Comparison of ENCODE assay signal across 23 cellular contexts in the genomic region with DNA sequence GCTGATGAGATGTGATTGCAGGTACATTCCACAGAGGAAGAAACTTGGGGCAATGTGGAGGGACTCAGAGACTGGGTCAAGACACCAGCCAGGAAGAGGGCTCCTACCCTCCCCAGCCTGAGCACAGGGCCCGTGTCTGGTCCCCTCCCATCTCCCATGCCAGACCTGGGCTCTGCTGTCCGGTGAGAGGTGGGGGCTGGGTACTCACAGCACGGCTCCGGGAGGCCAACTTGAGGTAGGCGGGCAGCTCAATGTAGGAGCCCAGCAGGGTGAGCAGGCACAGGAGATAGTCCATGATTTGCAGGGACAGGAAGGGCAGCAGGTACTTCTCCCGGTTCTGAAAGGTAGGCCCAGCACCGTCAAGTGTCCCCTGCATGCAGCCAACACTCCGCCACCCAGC. TPM values are rescaled to one million over a fixed set of nuclear protein-coding genes. Genes with fewer than 3 reads are reported as not detected.
DNase-seq lines count a peak whose midpoint lies in the region; ATAC-seq, FAIRE-seq and TF ChIP-seq lines count a peak whose summit lies in the region.
"Had no signal": no experiment of that assay in that cellular context is flagged by ENCODE, and none has a peak within 500 bp of the region (broad histone marks: within the 10 kb centered on the region; RNA-seq: fewer than 3 reads in every experiment).

No MANE protein-coding gene starts in this region.

- TF ChIP-seq CTCF in CD4-positive, alpha-beta T cell (IDR thresholded peaks at IDR 0.05), result no peak
- no peak for TF ChIP-seq CTCF in coronary artery (IDR thresholded peaks at IDR 0.05)
- TF ChIP-seq CTCF in hepatocyte (IDR thresholded peaks at IDR 0.05; ENCODE audit: poor library complexity), result no peak

- H3K9me3 ChIP-seq in BLaER1, result no peaks in the 10 kb centered on the region
- no peaks in the 10 kb centered on the region for H3K9me3 ChIP-seq in CD4-positive, alpha-beta T cell (ENCODE audit: control insufficient read depth, low read length)
- H3K9me3 ChIP-seq in naive thymus-derived CD4-positive, alpha-beta T cell (ENCODE audit: control insufficient read depth in 2 of 3, low read length in 3 of 3), result no peaks in the 10 kb centered on the region
- no peaks in the 10 kb centered on the region for H3K9me3 ChIP-seq in hepatocyte (ENCODE audit: low read depth)
- H3K9me3 ChIP-seq: heart left ventricle, sigmoid colon, thoracic aorta had no signal

- intact Hi-C loops in CD4-positive, alpha-beta T cell (cut with DNase I, micrococcal nuclease), result no loop called here
- intact Hi-C loops in naive thymus-derived CD4-positive, alpha-beta T cell (cut with micrococcal nuclease), result no loop called here

- H3K27ac ChIP-seq in BLaER1, result no peak overlapping the region; the same call in 1 of the 2 replicates
- H3K27ac ChIP-seq in CD4-positive, alpha-beta T cell (ENCODE audit: low read depth, low read length), result peak overlapping the region; percentile 18
- H3K27ac ChIP-seq in naive thymus-derived CD4-positive, alpha-beta T cell (ENCODE audit: low read depth, low read length), result peak overlapping the region; percentile 57
- H3K27ac ChIP-seq in coronary artery, result no peak overlapping the region
- H3K27ac ChIP-seq in hepatocyte, result no peak overlapping the region
- H3K27ac ChIP-seq: heart left ventricle, KMS-11, sigmoid colon, thoracic aorta had no signal

- H3K79me2 ChIP-seq in hepatocyte, result no peaks in the 10 kb centered on the region

- H3K4me2 ChIP-seq in BLaER1, result peak overlapping the region; percentile 98
- no peak overlapping the region for H3K4me2 ChIP-seq in hepatocyte
- H3K4me2 ChIP-seq: KMS-11 had no signal

- H4K20me1 ChIP-seq in BLaER1 (peaks cover 100% of the 10 kb centered on the region), hepatocyte (ENCODE audit: insufficient read depth, poor library complexity, severe bottlenecking) (no peaks in the 10 kb centered on the region)

- H3K9ac ChIP-seq in BLaER1, result peak overlapping the region; percentile 28; the same call in 1 of the 2 replicates
- H3K9ac ChIP-seq: KMS-11 had no signal

- no peak overlapping the region for H2AFZ ChIP-seq in hepatocyte

- no peaks in the 10 kb centered on the region for H3K27me3 ChIP-seq in BLaER1
- no peaks in the 10 kb centered on the region for H3K27me3 ChIP-seq in CD4-positive, alpha-beta T cell (ENCODE audit: control insufficient read depth, insufficient read depth, low read length)
- H3K27me3 ChIP-seq in naive thymus-derived CD4-positive, alpha-beta T cell (ENCODE audit: control insufficient read depth in 2 of 2, insufficient read depth in 2 of 2, low read length in 2 of 2), result no peaks in the 10 kb centered on the region
- no peaks in the 10 kb centered on the region for H3K27me3 ChIP-seq in hepatocyte
- H3K27me3 ChIP-seq: sigmoid colon had no signal

- no peak for FAIRE-seq in frontal cortex (lab: Jason Lieb, UNC)

- no peaks in the 10 kb centered on the region for H3K9me2 ChIP-seq in hepatocyte (replicated peaks; ENCODE audit: insufficient read depth)

- peaks cover 71% of the 10 kb centered on the region for H3K4me1 Mint-ChIP-seq in CD4-positive, alpha-beta T cell (ENCODE audit: low read depth)
- H3K4me1 Mint-ChIP-seq in naive thymus-derived CD4-positive, alpha-beta T cell, result peaks cover 57 to 75% (median 68%) of the 10 kb centered on the region in 7 donors

- CTCF ChIA-PET in CD4-positive, alpha-beta T cell (lab: Charles Lee), result interaction anchor here (1.4 kb wide), 1 partner anchor 40 kb away, joined by 6 read pairs; no protein-coding TSS in a partner anchor
- CTCF ChIA-PET in naive thymus-derived CD4-positive, alpha-beta T cell (lab: Charles Lee), result interaction anchor here (0.7 to 3.1 kb wide), 2 partner anchors 20 to 40 kb away, joined by 3 to 11 read pairs; no protein-coding TSS in a partner anchor

- H3K36me3 ChIP-seq in BLaER1, result peaks cover 96% of the 10 kb centered on the region
- H3K36me3 ChIP-seq in naive thymus-derived CD4-positive, alpha-beta T cell (ENCODE audit: control insufficient read depth in 2 of 3, insufficient read depth in 3 of 3, low read length in 3 of 3), result peaks cover 63 to 83% (median 64%) of the 10 kb centered on the region in 3 experiments
- H3K36me3 ChIP-seq in hepatocyte (replicated peaks; ENCODE audit: insufficient read depth, low read depth), result no peaks in the 10 kb centered on the region
- H3K36me3 ChIP-seq: sigmoid colon had no signal

- DNase-seq in CD4-positive, alpha-beta T cell, result no peak
- DNase-seq in activated naive CD4-positive, alpha-beta T cell treated with anti-CD3 and anti-CD28 coated beads, Interleukin-2, amount 50 U/mL, for 72 hours (ENCODE audit: low spot score in 2 of 2), result no peak
- DNase-seq in naive thymus-derived CD4-positive, alpha-beta T cell, result no peak
- DNase-seq in coronary artery (ENCODE audit: low spot score), result no peak
- DNase-seq in frontal cortex (ENCODE audit: low spot score in 2 of 2), result no peak
- DNase-seq in hepatocyte (ENCODE audit: low spot score), result no peak
- DNase-seq: DMS79, heart left ventricle, NCI-H1694 treated with DMSO at 0.1 percent for 48 hours, NCI-H69, sigmoid colon, T1000 had no signal

- H3K4me3 Mint-ChIP-seq in CD4-positive, alpha-beta T cell, result no peak overlapping the region
- H3K4me3 Mint-ChIP-seq in naive thymus-derived CD4-positive, alpha-beta T cell, result peak overlapping the region in 2 of 10 donors; percentile 95 to 96
- H3K4me3 Mint-ChIP-seq: dendritic cell treated with granulocyte-macrophage colony-stimulating factor and Interleukin-4, amounts not matched to agents 40 ng/mL and 50 ng/mL, for 4 days; nephron had no signal

- no peaks in the 10 kb centered on the region for H3K9me3 Mint-ChIP-seq in CD4-positive, alpha-beta T cell
- no peaks in the 10 kb centered on the region for H3K9me3 Mint-ChIP-seq in activated naive CD4-positive, alpha-beta T cell treated with anti-CD3 and anti-CD28 coated beads, Interleukin-2, amount 50 U/mL, for 72 hours
- peaks cover 0 to 3% (median 0%) of the 10 kb centered on the region in 11 donors for H3K9me3 Mint-ChIP-seq in naive thymus-derived CD4-positive, alpha-beta T cell
- H3K9me3 Mint-ChIP-seq: dendritic cell treated with granulocyte-macrophage colony-stimulating factor and Interleukin-4, amounts not matched to agents 40 ng/mL and 50 ng/mL, for 4 days had no signal

- peaks cover 98% of the 10 kb centered on the region for H3K36me3 Mint-ChIP-seq in CD4-positive, alpha-beta T cell (ENCODE audit: low read depth)
- H3K36me3 Mint-ChIP-seq in activated naive CD4-positive, alpha-beta T cell treated with anti-CD3 and anti-CD28 coated beads, Interleukin-2, amount 50 U/mL, for 72 hours, result peaks cover 24 to 63% of the 10 kb centered on the region in 2 donors
- H3K36me3 Mint-ChIP-seq in naive thymus-derived CD4-positive, alpha-beta T cell, result peaks cover 35 to 70% (median 54%) of the 10 kb centered on the region in 5 donors

- peak overlapping the region; percentile 96 for H3K27ac Mint-ChIP-seq in CD4-positive, alpha-beta T cell
- peak overlapping the region; percentile 50 to 98 for H3K27ac Mint-ChIP-seq in activated naive CD4-positive, alpha-beta T cell treated with anti-CD3 and anti-CD28 coated beads, Interleukin-2, amount 50 U/mL, for 72 hours
- peak overlapping the region in 8 of 9 donors; percentile 89 to 99 (median 94) for H3K27ac Mint-ChIP-seq in naive thymus-derived CD4-positive, alpha-beta T cell
- H3K27ac Mint-ChIP-seq: nephron had no signal

- H3K4me1 ChIP-seq in BLaER1, result peaks cover 100% of the 10 kb centered on the region
- peaks cover 45 to 51% of the 10 kb centered on the region in 2 donors for H3K4me1 ChIP-seq in naive thymus-derived CD4-positive, alpha-beta T cell (ENCODE audit: control insufficient read depth in 2 of 2, insufficient read depth in 2 of 2, low read length in 2 of 2)
- peaks cover under 1% of the 10 kb centered on the region for H3K4me1 ChIP-seq in hepatocyte (ENCODE audit: insufficient read depth)
- H3K4me1 ChIP-seq: sigmoid colon had no signal

- POLR2A ChIA-PET in CD4-positive, alpha-beta T cell (lab: Charles Lee), result no interaction called here
- POLR2A ChIA-PET in naive thymus-derived CD4-positive, alpha-beta T cell (lab: Charles Lee), result interaction anchor here (1.1 to 42.4 kb wide), 3 partner anchors 1 to 16 kb away, joined by 4 to 1281 read pairs (median 1281); a partner anchor contains a TSS

- no peak for ATAC-seq in CD4-positive, alpha-beta T cell (ENCODE audit: poor library complexity)
- ATAC-seq in activated naive CD4-positive, alpha-beta T cell treated with anti-CD3 and anti-CD28 coated beads, Interleukin-2, amount 50 U/mL, for 72 hours, result no peak
- no peak for ATAC-seq in naive thymus-derived CD4-positive, alpha-beta T cell
- no peak for ATAC-seq in HG03469 (IDR thresholded peaks at IDR 0.05; ENCODE audit: unreplicated experiment)
- ATAC-seq: HCT116, heart left ventricle, left lobe of liver, SK-N-SH treated with all-trans-retinoic acid at 6 μM for 48 hours had no signal

- H3K4me3 ChIP-seq in BLaER1 (no peak overlapping the region; the same call in 1 of the 2 replicates), coronary artery (no peak overlapping the region), hepatocyte (no peak overlapping the region)
- H3K4me3 ChIP-seq in naive thymus-derived CD4-positive, alpha-beta T cell (ENCODE audit: low read length), result no peak overlapping the region
- H3K4me3 ChIP-seq: heart left ventricle, sigmoid colon, thoracic aorta had no signal

- no peaks in the 10 kb centered on the region for H3K27me3 Mint-ChIP-seq in CD4-positive, alpha-beta T cell
- H3K27me3 Mint-ChIP-seq in naive thymus-derived CD4-positive, alpha-beta T cell, result no peaks in the 10 kb centered on the region
- H3K27me3 Mint-ChIP-seq: dendritic cell treated with granulocyte-macrophage colony-stimulating factor and Interleukin-4, amounts not matched to agents 40 ng/mL and 50 ng/mL, for 4 days had no signal

- 94% methylated on average over 8 of the region's 8 CpGs for WGBS in hepatocyte (ENCODE audit: low lambda C conversion rate, missing lambda C conversion rate)

RNA-seq across cellular contexts. Expression of a gene that starts 16.2 kb away (rescaled TPM):
- total RNA-seq in CD4-positive, alpha-beta T cell, result 1 to 10 TPM; 2.5 to 2.7 TPM
- under 1 TPM; 0.31 to 0.66 TPM for total RNA-seq in activated naive CD4-positive, alpha-beta T cell treated with anti-CD3 and anti-CD28 coated beads, Interleukin-2, amount 50 U/mL, for 72 hours
- 1 to 10 TPM in 2 of 5 experiments, under 1 TPM in 3; 0.08 to 3.6 (median 0.22) TPM for total RNA-seq in naive thymus-derived CD4-positive, alpha-beta T cell
- polyA plus RNA-seq in naive thymus-derived CD4-positive, alpha-beta T cell, result not detected
- total RNA-seq in frontal cortex (0.41 TPM), hepatocyte (0.47 and 2.0 TPM in 2 replicates)
- 3.4 and 3.7 TPM in 2 replicates for polyA plus RNA-seq in hepatocyte
- total RNA-seq: left lobe of liver, mesenteric fat pad, posterior vena cava had no signal
- polyA plus RNA-seq: heart left ventricle had no signal

RNA-seq across cellular contexts. Expression of a gene that starts 18.0 kb away (rescaled TPM):
- 100 to 1,000 TPM; 625 to 642 TPM for total RNA-seq in CD4-positive, alpha-beta T cell
- 100 to 1,000 TPM; 248 to 298 TPM for total RNA-seq in activated naive CD4-positive, alpha-beta T cell treated with anti-CD3 and anti-CD28 coated beads, Interleukin-2, amount 50 U/mL, for 72 hours
- total RNA-seq in naive thymus-derived CD4-positive, alpha-beta T cell, result 100 to 1,000 TPM; 464 to 783 (median 647) TPM
- 100 to 1,000 TPM; 551 to 556 TPM for polyA plus RNA-seq in naive thymus-derived CD4-positive, alpha-beta T cell
- total RNA-seq in frontal cortex (3.7 TPM), hepatocyte (3.2 and 5.1 TPM in 2 replicates)
- 2.6 and 5.4 TPM in 2 replicates for polyA plus RNA-seq in hepatocyte

Comparison
In these comparisons a context has a peak if more than half of its experiments do, and no peak if none do; other contexts are left out.
1. H3K27ac ChIP-seq: peak in CD4-positive, alpha-beta T cell (single experiment) and naive thymus-derived CD4-positive, alpha-beta T cell (single experiment); none in BLaER1 (single experiment), coronary artery (0 of 2) and hepatocyte (single experiment).
2. RNA of a gene that starts 18.0 kb away (total RNA-seq): 464 to 783 TPM in naive thymus-derived CD4-positive, alpha-beta T cell, 625 to 642 TPM in CD4-positive, alpha-beta T cell and 248 to 298 TPM in activated naive CD4-positive, alpha-beta T cell treated with anti-CD3 and anti-CD28 coated beads, Interleukin-2, amount 50 U/mL, for 72 hours; 3.7 TPM in frontal cortex (single experiment) and 3.2 to 5.1 TPM in hepatocyte; every median in the first group is over 10 times any median in the second.
3. Peak in every context shown above with its lines, with median percentiles within 50 percentile points of each other: H3K27ac Mint-ChIP-seq.